1 cellular context compared by ENCODE assay signal in genomic region chr12:125092872-125093680, GRCh38.
A peak's percentile ranks its signal among the peaks of the same experiment; 100 is the strongest.
TF ChIP-seq lines count a peak whose summit lies in the region.

No MANE protein-coding gene starts in this region.

TF ChIP-seq in HepG2, 621 proteins besides CTCF, POLR2A, EP300 and RAD21 (continued from another document and continues in another):
- TF ChIP-seq NFAT5 (CRISPR knock-in tag; IDR thresholded peaks at IDR 0.05): no peak
- peak; percentile 60 for TF ChIP-seq STAG1 (CRISPR knock-in tag; IDR thresholded peaks at IDR 0.05)
- TF ChIP-seq TCF7 (IDR thresholded peaks at IDR 0.05; ENCODE audit: low read depth): no peak
- no peak for TF ChIP-seq ZNF850 (CRISPR knock-in tag; conservative IDR thresholded peaks at IDR 0.05)
- no peak; the same call in 1 of the 2 replicates for TF ChIP-seq ZNF501 (CRISPR knock-in tag; IDR thresholded peaks at IDR 0.05)
- TF ChIP-seq RBFOX2 (IDR thresholded peaks at IDR 0.05; ENCODE audit: low read depth, low read length): 0 out of 2 replicates have a peak, but pooled peaks have one; percentile 36
- TF ChIP-seq MXD4 (CRISPR knock-in tag; IDR thresholded peaks at IDR 0.05): peak; percentile 72; the same call in 1 of the 2 replicates
- no peak for TF ChIP-seq PAX8 (CRISPR knock-in tag; IDR thresholded peaks at IDR 0.05; ENCODE audit: borderline replicate concordance)
- 0 out of 2 replicates have a peak, but pooled peaks have one; percentile 33 for TF ChIP-seq ZBTB39 (CRISPR knock-in tag; IDR thresholded peaks at IDR 0.05)
- TF ChIP-seq REL (CRISPR knock-in tag; conservative IDR thresholded peaks at IDR 0.05): no peak
- TF ChIP-seq MTF2 (CRISPR knock-in tag; IDR thresholded peaks at IDR 0.05; ENCODE audit: borderline replicate concordance): no peak
- peak; percentile 63 for TF ChIP-seq MIER2 (CRISPR knock-in tag; IDR thresholded peaks at IDR 0.05)
- peak; percentile 69 for TF ChIP-seq MTA1 (CRISPR knock-in tag; IDR thresholded peaks at IDR 0.05; ENCODE audit: borderline replicate concordance)
- TF ChIP-seq NR1H2 (CRISPR knock-in tag; IDR thresholded peaks at IDR 0.05; ENCODE audit: borderline replicate concordance, low read depth): no peak
- 0 out of 2 replicates have a peak, but pooled peaks have one; percentile 16 for TF ChIP-seq TRAFD1 (CRISPR knock-in tag; IDR thresholded peaks at IDR 0.05; ENCODE audit: borderline replicate concordance)
- peak; percentile 74; the same call in 1 of the 2 replicates for TF ChIP-seq GFI1 (CRISPR knock-in tag; IDR thresholded peaks at IDR 0.05; ENCODE audit: borderline replicate concordance)
- no peak for TF ChIP-seq FOXK1 (CRISPR knock-in tag; IDR thresholded peaks at IDR 0.05; ENCODE audit: borderline replicate concordance, low read depth)
- no peak for TF ChIP-seq IRF1 (CRISPR knock-in tag; IDR thresholded peaks at IDR 0.05; ENCODE audit: low read depth)
- TF ChIP-seq KMT2A (CRISPR knock-in tag; IDR thresholded peaks at IDR 0.05): no peak
- TF ChIP-seq TBP (CRISPR knock-in tag; IDR thresholded peaks at IDR 0.05): no peak
- no peak for TF ChIP-seq FOXA1 (IDR thresholded peaks at IDR 0.05)
- TF ChIP-seq FOXA1 (CRISPR knock-in tag; IDR thresholded peaks at IDR 0.05): peak; percentile 32; the same call in 1 of the 2 replicates
- TF ChIP-seq ATF4 (CRISPR knock-in tag; IDR thresholded peaks at IDR 0.05): no peak
- peak; percentile 39; the same call in 1 of the 2 replicates for TF ChIP-seq FOXO1 (CRISPR knock-in tag; IDR thresholded peaks at IDR 0.05)
- 0 out of 2 replicates have a peak, but pooled peaks have one; percentile 51 for TF ChIP-seq SNAPC2 (CRISPR knock-in tag; IDR thresholded peaks at IDR 0.05)
- no peak; the same call in 1 of the 2 replicates for TF ChIP-seq ZNF788 (CRISPR knock-in tag; IDR thresholded peaks at IDR 0.05; ENCODE audit: borderline replicate concordance)
- TF ChIP-seq ZNF280D (CRISPR knock-in tag; IDR thresholded peaks at IDR 0.05): peak; percentile 90; the same call in 1 of the 2 replicates
- no peak for TF ChIP-seq ZBTB8A (CRISPR knock-in tag; IDR thresholded peaks at IDR 0.05; ENCODE audit: borderline replicate concordance, low read depth)
- TF ChIP-seq PAXIP1 (CRISPR knock-in tag; conservative IDR thresholded peaks at IDR 0.05): peak; percentile 89
- no peak for TF ChIP-seq TSC22D2 (CRISPR knock-in tag; IDR thresholded peaks at IDR 0.05; ENCODE audit: borderline replicate concordance)
- TF ChIP-seq SMAD1 (CRISPR knock-in tag; IDR thresholded peaks at IDR 0.05; ENCODE audit: borderline replicate concordance, low read depth): peak; percentile 45; the same call in 1 of the 2 replicates
- 0 out of 2 replicates have a peak, but pooled peaks have one; percentile 14 for TF ChIP-seq RNF2 (conservative IDR thresholded peaks at IDR 0.05; ENCODE audit: low read depth)
- TF ChIP-seq KLF11 (CRISPR knock-in tag; IDR thresholded peaks at IDR 0.05): no peak
- no peak; the same call in 1 of the 2 replicates for TF ChIP-seq ZNF615 (CRISPR knock-in tag; IDR thresholded peaks at IDR 0.05; ENCODE audit: borderline replicate concordance)
- no peak for TF ChIP-seq SNAPC4 (CRISPR knock-in tag; IDR thresholded peaks at IDR 0.05)
